16 cellular contexts compared by ENCODE assay signal in the genomic region with DNA sequence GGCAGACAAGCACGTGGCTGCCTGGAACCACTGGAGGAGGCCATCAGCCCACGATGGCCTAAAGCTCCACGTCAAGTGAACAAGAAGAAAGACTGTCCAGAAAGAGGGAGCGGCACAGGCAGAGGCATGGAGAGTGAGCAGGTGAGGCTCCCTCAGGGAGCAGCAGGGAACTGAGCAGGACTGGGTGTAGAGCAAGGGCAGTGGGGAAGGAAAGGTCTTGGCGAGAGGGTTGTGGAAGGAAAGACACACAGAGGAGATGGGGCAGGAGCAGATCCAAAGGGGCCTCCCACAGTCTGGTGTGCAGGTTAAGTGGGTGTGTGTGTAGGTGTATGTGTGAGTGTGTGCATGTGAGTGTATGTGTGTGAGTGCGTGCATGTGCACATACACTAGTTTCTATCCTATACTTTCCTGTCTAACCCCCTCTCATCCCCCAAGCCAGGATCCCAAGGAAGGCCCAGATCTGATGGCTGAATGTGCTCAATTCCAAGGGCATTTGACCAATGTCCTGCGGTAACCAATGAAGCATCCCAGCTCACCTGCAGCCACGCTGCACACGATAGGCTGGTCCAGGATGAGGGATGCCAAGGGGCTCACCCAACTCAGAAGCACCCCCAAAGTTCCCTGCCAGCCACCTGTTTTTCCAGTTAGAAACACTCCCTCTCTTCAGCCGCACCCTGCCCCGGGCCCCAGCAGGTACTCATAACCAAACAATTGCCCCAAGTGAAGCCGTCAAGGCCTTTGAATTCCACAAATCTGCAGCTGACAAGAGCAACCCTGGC.
"Had no signal": no experiment of that assay in that cellular context is flagged by ENCODE, and none has a peak within 500 bp of the region (broad histone marks: within the 10 kb centered on the region; RNA-seq: fewer than 3 reads in every experiment).

No MANE protein-coding gene starts in this region.

- H3K36me3 ChIP-seq: breast epithelium, gastrocnemius medialis, lower lobe of right lung had no signal

- H3K9me3 Mint-ChIP-seq: activated naive CD8-positive, alpha-beta T cell treated with anti-CD3 and anti-CD28 coated beads for 36 hours; naive thymus-derived CD8-positive, alpha-beta T cell; stimulated activated naive CD8-positive, alpha-beta T cell treated with anti-CD3 and anti-CD28 coated beads, Interleukin-15, amount 100 ng/mL, for 72 hours; T-helper 1 cell treated with Interleukin-12 subunit alpha and Interleukin-12 subunit beta and Interleukin-4 antibody, amounts not matched to agents 30 μg/mL and 1 μg/mL, for 36 hours had no signal

- H3K4me1 ChIP-seq: breast epithelium, gastrocnemius medialis, lower lobe of right lung, testis had no signal

- H3K4me1 Mint-ChIP-seq: activated CD8-positive, alpha-beta memory T cell treated with anti-CD3 and anti-CD28 coated beads, Interleukin-2, amount 10 ng/mL, durations not matched to agents 7 days and 5 days; activated naive CD8-positive, alpha-beta T cell treated with anti-CD3 and anti-CD28 coated beads for 36 hours; naive thymus-derived CD8-positive, alpha-beta T cell; stimulated activated naive CD8-positive, alpha-beta T cell treated with anti-CD3 and anti-CD28 coated beads, Interleukin-15, amount 100 ng/mL, for 72 hours had no signal

- H3K4me3 Mint-ChIP-seq: activated CD8-positive, alpha-beta memory T cell treated with anti-CD3 and anti-CD28 coated beads, Interleukin-2, amount 10 ng/mL, durations not matched to agents 7 days and 5 days; activated naive CD8-positive, alpha-beta T cell treated with anti-CD3 and anti-CD28 coated beads for 36 hours; naive thymus-derived CD8-positive, alpha-beta T cell; stimulated activated naive CD8-positive, alpha-beta T cell treated with anti-CD3 and anti-CD28 coated beads, Interleukin-15, amount 100 ng/mL, for 72 hours; T-helper 1 cell treated with Interleukin-12 subunit alpha and Interleukin-12 subunit beta and Interleukin-4 antibody, amounts not matched to agents 30 μg/mL and 1 μg/mL, for 36 hours had no signal

- H3K9me3 ChIP-seq: breast epithelium, gastrocnemius medialis, lower lobe of right lung, testis had no signal

- H3K27ac ChIP-seq: breast epithelium, gastrocnemius medialis, lower lobe of right lung, testis had no signal

- H3K36me3 Mint-ChIP-seq: activated CD8-positive, alpha-beta memory T cell treated with anti-CD3 and anti-CD28 coated beads, Interleukin-2, amount 10 ng/mL, durations not matched to agents 7 days and 5 days; activated naive CD8-positive, alpha-beta T cell treated with anti-CD3 and anti-CD28 coated beads for 36 hours; naive thymus-derived CD8-positive, alpha-beta T cell had no signal

- H3K27me3 ChIP-seq: gastrocnemius medialis, testis had no signal

- H3K27ac Mint-ChIP-seq: activated CD8-positive, alpha-beta memory T cell treated with anti-CD3 and anti-CD28 coated beads, Interleukin-2, amount 10 ng/mL, durations not matched to agents 7 days and 5 days; activated naive CD8-positive, alpha-beta T cell treated with anti-CD3 and anti-CD28 coated beads for 36 hours; naive thymus-derived CD8-positive, alpha-beta T cell; stimulated activated naive CD8-positive, alpha-beta T cell treated with anti-CD3 and anti-CD28 coated beads, Interleukin-15, amount 100 ng/mL, for 72 hours; T-helper 1 cell treated with Interleukin-12 subunit alpha and Interleukin-12 subunit beta and Interleukin-4 antibody, amounts not matched to agents 30 μg/mL and 1 μg/mL, for 36 hours had no signal

- ATAC-seq: activated CD8-positive, alpha-beta memory T cell treated with anti-CD3 and anti-CD28 coated beads, Interleukin-2, amount 10 ng/mL, durations not matched to agents 7 days and 5 days; gastrocnemius medialis; lower lobe of right lung; naive thymus-derived CD8-positive, alpha-beta T cell; SK-N-SH treated with all-trans-retinoic acid at 6 μM for 48 hours; stimulated activated naive CD8-positive, alpha-beta T cell treated with anti-CD3 and anti-CD28 coated beads, Interleukin-15, amount 100 ng/mL, for 72 hours had no signal

- H3K27me3 Mint-ChIP-seq: activated CD8-positive, alpha-beta memory T cell treated with anti-CD3 and anti-CD28 coated beads, Interleukin-2, amount 10 ng/mL, durations not matched to agents 7 days and 5 days had no signal

- H3K4me3 ChIP-seq: breast epithelium, gastrocnemius medialis, lower lobe of right lung, testis had no signal

- DNase-seq: activated CD4-positive, CD25-positive, alpha-beta regulatory T cell; activated CD8-positive, alpha-beta memory T cell treated with anti-CD3 and anti-CD28 coated beads, Interleukin-2, amount 10 ng/mL, durations not matched to agents 7 days and 5 days; activated gamma-delta T cell treated with Interleukin-2 at 50 U/mL for 16 hours; activated naive CD8-positive, alpha-beta T cell treated with anti-CD3 and anti-CD28 coated beads for 36 hours; activated T-cell treated with anti-CD3 and anti-CD28 coated beads, Interleukin-2, amount 50 U/mL, for 48 hours; gastrocnemius medialis; kidney glomerular epithelial cell; lower lobe of right lung; naive thymus-derived CD8-positive, alpha-beta T cell; nucleus accumbens; stimulated activated CD4-positive, alpha-beta T cell treated with anti-CD3 and anti-CD28 coated beads, Interleukin-2, amount 100 ng/mL, for 48 hours; stimulated activated naive CD8-positive, alpha-beta T cell treated with anti-CD3 and anti-CD28 coated beads, Interleukin-15, amount 100 ng/mL, for 72 hours; testis had no signal
